In genomic region chr6:5041955-5042354, GRCh38 we compare ENCODE assay signal across 7 cellular contexts. TPM values are rescaled to one million over a fixed set of nuclear protein-coding genes. Genes with fewer than 3 reads are reported as not detected.
"Had no signal": no experiment of that assay in that cellular context is flagged by ENCODE, and none has a peak within 500 bp of the region (broad histone marks: within the 10 kb centered on the region; RNA-seq: fewer than 3 reads in every experiment).

No MANE protein-coding gene starts in this region.

- H3K27ac ChIP-seq: HL-60, KMS-11 had no signal

- FAIRE-seq: HepG2, HTR-8/SVneo had no signal

- H3K4me2 ChIP-seq: KMS-11 had no signal

- H3K9ac ChIP-seq: KMS-11 had no signal

- ATAC-seq: HepG2 had no signal

- DNase-seq: KBM-7, KG1 had no signal

RNA-seq across cellular contexts. Expression of gene PPP1R3G, which starts 43.2 kb away (rescaled TPM):
- total RNA-seq: HT1080 had no signal
